33 cellular contexts compared by ENCODE assay signal in genomic region chr11:1544536-1544935, GRCh38. TPM values are rescaled to one million over a fixed set of nuclear protein-coding genes. Genes with fewer than 3 reads are reported as not detected.
DNase-seq lines count a peak whose midpoint lies in the region; ATAC-seq, FAIRE-seq and TF ChIP-seq lines count a peak whose summit lies in the region.
"Had no signal": no experiment of that assay in that cellular context is flagged by ENCODE, and none has a peak within 500 bp of the region (broad histone marks: within the 10 kb centered on the region; RNA-seq: fewer than 3 reads in every experiment).

No MANE protein-coding gene starts in this region.

- H4K8ac ChIP-seq in H1 (ENCODE audit: extremely low read depth, insufficient read depth, low read length) (no peak overlapping the region), mesenchymal stem cell (ENCODE audit: low read length) (peak overlapping the region; percentile 14)

- FAIRE-seq in H1 (lab: Jason Lieb, UNC), result no peak
- FAIRE-seq: A204.1, GM12878, GM12892, GM18507 had no signal

- TF ChIP-seq POLR2A in H1 (IDR thresholded peaks at IDR 0.05; ENCODE audit: control extremely low read depth in 1 of 2, low read depth in 2 of 2, low read length in 2 of 2), result no peak

- peaks cover 44% of the 10 kb centered on the region for H3K27me3 ChIP-seq in left ventricle myocardium inferior (ENCODE audit: low read depth)
- peaks cover 15 to 51% (median 39%) of the 10 kb centered on the region in 4 experiments for H3K27me3 ChIP-seq in H1 (replicated peaks in 1 of 4; ENCODE audit: control insufficient read depth in 3 of 4, extremely low read depth in 1 of 4, insufficient read depth in 3 of 4, low read length in 3 of 4)
- peaks cover 79 to 81% of the 10 kb centered on the region in 2 experiments for H3K27me3 ChIP-seq in mesenchymal stem cell (ENCODE audit: control insufficient read depth in 1 of 2, insufficient read depth in 1 of 2, low read length in 2 of 2)
- H3K27me3 ChIP-seq in endodermal cell (ENCODE audit: control insufficient read depth, insufficient read depth, low read length, poor library complexity, severe bottlenecking), result peaks cover 70% of the 10 kb centered on the region

- H2AFZ ChIP-seq in H1 (ENCODE audit: low read length), result no peak overlapping the region
- no peak overlapping the region for H2AFZ ChIP-seq in mesenchymal stem cell (ENCODE audit: low read depth, low read length)

- H2BK15ac ChIP-seq in H1 (ENCODE audit: low read length), result 0 out of 2 replicates have a peak overlapping the region, but pooled peaks have one; percentile 92
- no peak overlapping the region for H2BK15ac ChIP-seq in mesenchymal stem cell (ENCODE audit: low read depth, poor library complexity, severe bottlenecking)

- intact Hi-C loops in Right ventricle myocardium superior (cut with DNase I) (loop anchor here (10.0 kb wide), 1 partner anchor 80 kb away; the partner anchor contains the start of genes KRTAP5-4 and KRTAP5-5), left ventricle myocardium inferior (cut with micrococcal nuclease) (no loop called here)

- H3K9me3 Mint-ChIP-seq in glutamatergic neuron (ENCODE audit: unreplicated experiment) (no peaks in the 10 kb centered on the region), endodermal cell (no peaks in the 10 kb centered on the region)
- H3K9me3 Mint-ChIP-seq: CD8-positive, alpha-beta memory T cell had no signal

- H4K91ac ChIP-seq in H1 (replicated peaks; ENCODE audit: insufficient read length, low read length) (no peak overlapping the region), mesenchymal stem cell (ENCODE audit: low read length) (no peak overlapping the region)

- no peak overlapping the region for H2BK5ac ChIP-seq in H1 (ENCODE audit: low read depth, low read length)
- H2BK5ac ChIP-seq in mesenchymal stem cell (ENCODE audit: low read depth, low read length, poor library complexity, severe bottlenecking), result no peak overlapping the region

- H4K20me1 ChIP-seq in H1 (replicated peaks in 1 of 2; ENCODE audit: control insufficient read depth in 1 of 2, insufficient read depth in 2 of 2, low read length in 2 of 2), result no peaks in the 10 kb centered on the region

- TF ChIP-seq CTCF in left ventricle myocardium inferior (IDR thresholded peaks at IDR 0.05; ENCODE audit: borderline replicate concordance) (no peak), H1 (IDR thresholded peaks at IDR 0.05; ENCODE audit: control extremely low read depth in 1 of 3, insufficient read depth in 1 of 3, low read depth in 1 of 3, low read length in 3 of 3) (no peak), glutamatergic neuron (IDR thresholded peaks at IDR 0.05; ENCODE audit: partially characterized antibody, unreplicated experiment) (no peak), endodermal cell (conservative IDR thresholded peaks at IDR 0.05) (no peak)

- no peak overlapping the region for H3K9ac ChIP-seq in H1 (replicated peaks in 1 of 4; ENCODE audit: extremely low read depth in 1 of 4, low read depth in 3 of 4, low read length in 3 of 4)
- H3K9ac ChIP-seq in mesenchymal stem cell (ENCODE audit: low read length), result no peak overlapping the region
- H3K9ac ChIP-seq in endodermal cell (ENCODE audit: extremely low read depth, low read length, poor library complexity, severe bottlenecking), result no peak overlapping the region
- H3K9ac ChIP-seq: BLaER1 had no signal

- no peaks in the 10 kb centered on the region for H3K79me2 ChIP-seq in H1 (ENCODE audit: control insufficient read depth in 1 of 2, insufficient read depth in 2 of 2, low read length in 2 of 2)

- H3K56ac ChIP-seq in H1 (replicated peaks; ENCODE audit: insufficient read length, low read depth, low read length), result no peak overlapping the region

- H3K27ac ChIP-seq in left ventricle myocardium inferior (replicated peaks) (no peak overlapping the region), H1 (ENCODE audit: low read depth, low read length) (no peak overlapping the region), mesenchymal stem cell (ENCODE audit: low read length, poor library complexity, severe bottlenecking) (no peak overlapping the region), endodermal cell (ENCODE audit: low read depth, low read length) (no peak overlapping the region)
- H3K27ac ChIP-seq: BLaER1 had no signal

- ATAC-seq in Right ventricle myocardium superior (ENCODE audit: poor library complexity), result no peak
- ATAC-seq: GM12878 had no signal

- H3K4me1 Mint-ChIP-seq in glutamatergic neuron (ENCODE audit: low read depth, unreplicated experiment) (peaks cover 1% of the 10 kb centered on the region), endodermal cell (no peaks in the 10 kb centered on the region)

- H3K36me3 ChIP-seq in left ventricle myocardium inferior (no peaks in the 10 kb centered on the region), H1 (ENCODE audit: control insufficient read depth in 2 of 4, insufficient read depth in 4 of 4, low read length in 3 of 4) (no peaks in the 10 kb centered on the region), mesenchymal stem cell (ENCODE audit: control insufficient read depth in 1 of 2, insufficient read depth in 2 of 2, low read depth in 1 of 2, low read length in 2 of 2) (no peaks in the 10 kb centered on the region), endodermal cell (ENCODE audit: control insufficient read depth, insufficient read depth, low read length) (no peaks in the 10 kb centered on the region)
- H3K36me3 ChIP-seq: BE2C, BLaER1 had no signal

- CTCF ChIA-PET in H1 (lab: Charles Lee; ENCODE audit: partially characterized antibody), result interaction anchor here (0.7 to 7.2 kb wide), 6 partner anchors 9 to 220 kb away, joined by 3 to 144 read pairs (median 16); no protein-coding TSS in a partner anchor

- H2AK5ac ChIP-seq in H1 (ENCODE audit: low read depth, low read length) (no peak overlapping the region), mesenchymal stem cell (ENCODE audit: low read length, severe bottlenecking) (no peak overlapping the region)

- H3K79me1 ChIP-seq in H1 (ENCODE audit: low read depth, low read length), result no peaks in the 10 kb centered on the region
- H3K79me1 ChIP-seq in mesenchymal stem cell (replicated peaks; ENCODE audit: low read length, poor library complexity, severe bottlenecking), result no peaks in the 10 kb centered on the region

- H3K9me3 ChIP-seq in left ventricle myocardium inferior (replicated peaks), result no peaks in the 10 kb centered on the region
- H3K9me3 ChIP-seq in H1 (ENCODE audit: insufficient read depth in 2 of 2, low read depth in 1 of 2, low read length in 1 of 2), result no peaks in the 10 kb centered on the region
- H3K9me3 ChIP-seq in mesenchymal stem cell (ENCODE audit: control insufficient read depth, low read length), result no peaks in the 10 kb centered on the region
- no peaks in the 10 kb centered on the region for H3K9me3 ChIP-seq in endodermal cell (ENCODE audit: control insufficient read depth, low read length)
- H3K9me3 ChIP-seq: BE2C, BLaER1 had no signal

- H2BK12ac ChIP-seq in H1 (ENCODE audit: low read depth, low read length) (peak overlapping the region; percentile 90; the same call in 1 of the 2 replicates), mesenchymal stem cell (ENCODE audit: low read length in 2 of 2) (no peak overlapping the region)

- H3K36me3 Mint-ChIP-seq in glutamatergic neuron (ENCODE audit: unreplicated experiment) (no peaks in the 10 kb centered on the region), endodermal cell (ENCODE audit: low read depth) (no peaks in the 10 kb centered on the region)
- H3K36me3 Mint-ChIP-seq: CD14-positive monocyte; CD4-positive, alpha-beta memory T cell; CD4-positive, CD25-positive, alpha-beta regulatory T cell; CD8-positive, alpha-beta memory T cell had no signal

- no peak overlapping the region for H3K4me2 ChIP-seq in H1 (ENCODE audit: insufficient read depth in 1 of 2, low read depth in 2 of 2, low read length in 2 of 2)
- no peak overlapping the region for H3K4me2 ChIP-seq in mesenchymal stem cell (ENCODE audit: low read length, poor library complexity, severe bottlenecking)
- H3K4me2 ChIP-seq: BLaER1 had no signal

- H3K14ac ChIP-seq in H1 (ENCODE audit: insufficient read length) (no peak overlapping the region), mesenchymal stem cell (ENCODE audit: low read length in 2 of 2) (no peak overlapping the region)

- H2BK120ac ChIP-seq in H1 (replicated peaks; ENCODE audit: low read depth, low read length) (no peak overlapping the region), mesenchymal stem cell (ENCODE audit: low read depth, low read length) (no peak overlapping the region)

- H3K4me3 ChIP-seq in left ventricle myocardium inferior, result no peak overlapping the region
- no peak overlapping the region for H3K4me3 ChIP-seq in H1 (ENCODE audit: extremely low read depth in 1 of 4, insufficient read depth in 2 of 4, low read depth in 3 of 4, low read length in 4 of 4)
- no peak overlapping the region for H3K4me3 ChIP-seq in mesenchymal stem cell (ENCODE audit: insufficient read depth in 1 of 2, low read depth in 1 of 2, low read length in 2 of 2)
- H3K4me3 ChIP-seq in endodermal cell (ENCODE audit: low read length), result no peak overlapping the region
- H3K4me3 ChIP-seq: BLaER1, GM12878 had no signal

- no peak for TF ChIP-seq RAD21 in H1 (IDR thresholded peaks at IDR 0.05 in 1 of 2, conservative IDR thresholded peaks at IDR 0.05 in 1 of 2; ENCODE audit: low read depth in 2 of 2, low read length in 2 of 2)

- no peak overlapping the region for H2BK20ac ChIP-seq in H1 (ENCODE audit: low read length)

- peak; percentile 33 for DNase-seq in Right ventricle myocardium superior
- DNase-seq in left ventricle myocardium inferior, result no peak
- no peak for DNase-seq in H1 (ENCODE audit: low read depth in 1 of 2, low spot score in 2 of 2)
- DNase-seq in glutamatergic neuron, result peak; percentile 28
- DNase-seq in mesenchymal stem cell, result no peak
- DNase-seq in endodermal cell, result no peak
- DNase-seq in NCI-H2029 (lab: John Stamatoyannopoulos, UW), result no peak
- no peak for DNase-seq in kidney glomerular epithelial cell (lab: John Stamatoyannopoulos, UW)
- DNase-seq: 8988T; ACHN; BE2C; C1 segment of cervical spinal cord; CD4-positive, alpha-beta memory T cell; CD4-positive, CD25-positive, alpha-beta regulatory T cell; CD8-positive, alpha-beta memory T cell; COR-L47; DMS 273 treated with DMSO at 0.1 percent for 48 hours; DMS153; DMS53; DMS79; DND-41; EL; GDM1 had no signal

- no peak for TF ChIP-seq EP300 in H1 (IDR thresholded peaks at IDR 0.05; ENCODE audit: borderline replicate concordance in 1 of 2, low read depth in 2 of 2, low read length in 2 of 2)

- no peak overlapping the region for H3K23ac ChIP-seq in H1 (ENCODE audit: insufficient read length)
- peak overlapping the region in 1 of 2 experiments; percentile 6 for H3K23ac ChIP-seq in mesenchymal stem cell (ENCODE audit: low read length in 2 of 2)

- H3K27ac Mint-ChIP-seq in glutamatergic neuron (ENCODE audit: unreplicated experiment), result no peak overlapping the region
- H3K27ac Mint-ChIP-seq in endodermal cell, result no peak overlapping the region
- H3K27ac Mint-ChIP-seq: CD14-positive monocyte; CD4-positive, alpha-beta memory T cell; CD4-positive, CD25-positive, alpha-beta regulatory T cell had no signal

- H3K27me3 Mint-ChIP-seq in glutamatergic neuron (ENCODE audit: unreplicated experiment) (peaks cover 5% of the 10 kb centered on the region), endodermal cell (ENCODE audit: insufficient read depth) (peaks cover 64% of the 10 kb centered on the region)

- H3K4me1 ChIP-seq in left ventricle myocardium inferior, result peaks cover 33% of the 10 kb centered on the region
- peaks cover 3 to 30% (median 13%) of the 10 kb centered on the region in 4 experiments for H3K4me1 ChIP-seq in H1 (replicated peaks in 1 of 4; ENCODE audit: control insufficient read depth in 3 of 4, insufficient read depth in 4 of 4, low read length in 3 of 4)
- H3K4me1 ChIP-seq in mesenchymal stem cell (ENCODE audit: control insufficient read depth, insufficient read depth, low read depth, low read length), result peaks cover 17% of the 10 kb centered on the region
- H3K4me1 ChIP-seq in endodermal cell (ENCODE audit: control insufficient read depth, insufficient read depth, low read length), result no peaks in the 10 kb centered on the region
- H3K4me1 ChIP-seq: BE2C had no signal

- H3K4ac ChIP-seq in H1 (replicated peaks; ENCODE audit: insufficient read length, low read depth, low read length) (no peak overlapping the region), mesenchymal stem cell (ENCODE audit: low read depth in 1 of 2, low read length in 2 of 2) (no peak overlapping the region)

- no peak overlapping the region for H3K18ac ChIP-seq in H1 (ENCODE audit: extremely low read depth, low read length)
- no peak overlapping the region for H3K18ac ChIP-seq in mesenchymal stem cell (ENCODE audit: low read depth in 1 of 2, low read length in 2 of 2)

- H4K5ac ChIP-seq in H1 (ENCODE audit: insufficient read length, low read depth, low read length), result no peak overlapping the region

- 98% methylated on average over 6 of the region's 6 CpGs; no CpG with 5 or more reads in 1 of the 2 experiments for WGBS in H1 (ENCODE audit: extremely low coverage in 1 of 2, insufficient coverage in 1 of 2, insufficient read length in 1 of 2, insufficient replicate concordance in 2 of 2, low coverage in 1 of 2, low lambda C conversion rate in 2 of 2, missing lambda C conversion rate in 1 of 2), 2 experiments
- 73% methylated on average over 6 of the region's 6 CpGs for WGBS in mesenchymal stem cell
- 84 to 92% methylated on average over 6 of the region's 6 CpGs for WGBS in endodermal cell (ENCODE audit: insufficient coverage in 1 of 2, insufficient read length in 1 of 2), 2 experiments

- POLR2A ChIA-PET in H1 (lab: Charles Lee; ENCODE audit: partially characterized antibody), result no interaction called here

- H3K23me2 ChIP-seq in H1 (ENCODE audit: low read depth, low read length), result peaks cover 15% of the 10 kb centered on the region; the same call in 1 of the 2 replicates

- H3K4me3 Mint-ChIP-seq in glutamatergic neuron (ENCODE audit: unreplicated experiment), result no peak overlapping the region
- no peak overlapping the region for H3K4me3 Mint-ChIP-seq in endodermal cell
- H3K4me3 Mint-ChIP-seq: CD4-positive, alpha-beta memory T cell; CD8-positive, alpha-beta memory T cell had no signal

RNA-seq across cellular contexts. Expression of gene DUSP8, which starts 27.5 kb away (rescaled TPM):
- total RNA-seq in Right ventricle myocardium superior (7.7 TPM), left ventricle myocardium inferior (15.3 TPM), glutamatergic neuron (ENCODE audit: unreplicated experiment) (123 TPM), endodermal cell (1 to 10 TPM; 4.7 to 7.0 TPM)
- 2.1 and 2.8 TPM in 2 replicates for total RNA-seq in H1 (2021; fragmentation: NEBNext Ultra II Directional; extraction: Animal tissue kit (Norgen Biotek cat#: 25700))
- polyA plus RNA-seq in H1 (2011; rRNA removed), result 3.6 and 4.1 TPM in 2 replicates
- 2.4 TPM for polyA plus RNA-seq in H1 (2011; cell fraction: cytosol; rRNA removed)
- polyA plus RNA-seq in H1 (2011; cell fraction: nucleus; rRNA removed), result 4.9 TPM
- 2.1 to 5.2 TPM (median 4.3 TPM) in 4 replicates for polyA plus RNA-seq in H1 (2012, experiment 1 of 2)
- polyA plus RNA-seq in H1 (2012, experiment 2 of 2), result 1.3 TPM
- polyA plus RNA-seq in H1 (2013, experiment 1 of 2), result 1.7 TPM
- polyA plus RNA-seq in H1 (2013, experiment 2 of 2), result 2.1 TPM
- polyA minus RNA-seq in H1 (2011; rRNA and poly(A)+ RNA removed), result 0.90 and 5.2 TPM in 2 replicates
- 2.0 TPM for polyA minus RNA-seq in H1 (2011; cell fraction: cytosol; rRNA and poly(A)+ RNA removed)
- 1.7 TPM for polyA minus RNA-seq in H1 (2011; cell fraction: nucleus; rRNA and poly(A)+ RNA removed)
- 6.2 TPM for polyA plus RNA-seq in mesenchymal stem cell (2013, experiment 1 of 2)
- 5.8 TPM for polyA plus RNA-seq in mesenchymal stem cell (2013, experiment 2 of 2)
- polyA plus RNA-seq in endodermal cell (2013, experiment 1 of 2), result 13.7 TPM
- 7.4 TPM for polyA plus RNA-seq in endodermal cell (2013, experiment 2 of 2)
- polyA plus RNA-seq: CD14-positive monocyte had no signal

RNA-seq across cellular contexts. Expression of gene KRTAP5-1, which starts 40.5 kb away (rescaled TPM):
- total RNA-seq in Right ventricle myocardium superior (not detected), left ventricle myocardium inferior (not detected), glutamatergic neuron (ENCODE audit: unreplicated experiment) (not detected), endodermal cell (not detected)
- total RNA-seq in H1 (2021; fragmentation: NEBNext Ultra II Directional; extraction: Animal tissue kit (Norgen Biotek cat#: 25700)), result not detected in 2 replicates
- not detected in 2 replicates for polyA plus RNA-seq in H1 (2011; rRNA removed)
- polyA plus RNA-seq in H1 (2011; cell fraction: cytosol; rRNA removed), result not detected
- not detected for polyA plus RNA-seq in H1 (2011; cell fraction: nucleus; rRNA removed)
- 0.27 TPM in 1 of 4 replicates, not detected in the others for polyA plus RNA-seq in H1 (2012, experiment 1 of 2)
- not detected for polyA plus RNA-seq in H1 (2012, experiment 2 of 2)
- not detected for polyA plus RNA-seq in H1 (2013, experiment 1 of 2)
- polyA plus RNA-seq in H1 (2013, experiment 2 of 2), result not detected
- polyA minus RNA-seq in H1 (2011; rRNA and poly(A)+ RNA removed), result not detected in 2 replicates
- not detected for polyA minus RNA-seq in H1 (2011; cell fraction: cytosol; rRNA and poly(A)+ RNA removed)
- polyA minus RNA-seq in H1 (2011; cell fraction: nucleus; rRNA and poly(A)+ RNA removed), result not detected
- not detected for polyA plus RNA-seq in mesenchymal stem cell (2013, experiment 1 of 2)
- not detected for polyA plus RNA-seq in mesenchymal stem cell (2013, experiment 2 of 2)
- polyA plus RNA-seq in endodermal cell (2013, experiment 1 of 2), result not detected
- polyA plus RNA-seq in endodermal cell (2013, experiment 2 of 2), result not detected
- total RNA-seq: A673; CD4-positive, alpha-beta memory T cell; CD4-positive, CD25-positive, alpha-beta regulatory T cell; CD8-positive, alpha-beta memory T cell; Daoy; G401; GM12878 had no signal
- polyA plus RNA-seq: AG04450; CD14-positive monocyte; CD4-positive, CD25-positive, alpha-beta regulatory T cell; CD8-positive, alpha-beta memory T cell; GM12878 had no signal

RNA-seq across cellular contexts. Expression of gene KRTAP5-2, which starts 53.6 kb away (rescaled TPM):
- total RNA-seq in Right ventricle myocardium superior, result not detected
- total RNA-seq in left ventricle myocardium inferior, result not detected
- total RNA-seq in H1 (2021; fragmentation: NEBNext Ultra II Directional; extraction: Animal tissue kit (Norgen Biotek cat#: 25700)), result not detected in 2 replicates
- not detected in 2 replicates for polyA plus RNA-seq in H1 (2011; rRNA removed)
- polyA plus RNA-seq in H1 (2011; cell fraction: cytosol; rRNA removed), result not detected
- not detected for polyA plus RNA-seq in H1 (2011; cell fraction: nucleus; rRNA removed)
- polyA plus RNA-seq in H1 (2012, experiment 1 of 2), result 0.25 TPM in 1 of 4 replicates, not detected in the others
- not detected for polyA plus RNA-seq in H1 (2012, experiment 2 of 2)
- polyA plus RNA-seq in H1 (2013, experiment 1 of 2), result not detected
- polyA plus RNA-seq in H1 (2013, experiment 2 of 2), result not detected
- not detected in 2 replicates for polyA minus RNA-seq in H1 (2011; rRNA and poly(A)+ RNA removed)
- not detected for polyA minus RNA-seq in H1 (2011; cell fraction: cytosol; rRNA and poly(A)+ RNA removed)
- polyA minus RNA-seq in H1 (2011; cell fraction: nucleus; rRNA and poly(A)+ RNA removed), result not detected
- not detected for total RNA-seq in glutamatergic neuron (ENCODE audit: unreplicated experiment)
- polyA plus RNA-seq in mesenchymal stem cell (2013, experiment 1 of 2), result not detected
- polyA plus RNA-seq in mesenchymal stem cell (2013, experiment 2 of 2), result not detected
- not detected for total RNA-seq in endodermal cell
- not detected for polyA plus RNA-seq in endodermal cell (2013, experiment 1 of 2)
- polyA plus RNA-seq in endodermal cell (2013, experiment 2 of 2), result not detected
- total RNA-seq: A673; CD4-positive, alpha-beta memory T cell; CD8-positive, alpha-beta memory T cell; Daoy; G401; GM12878 had no signal
- polyA plus RNA-seq: AG04450; CD14-positive monocyte; CD4-positive, alpha-beta memory T cell; CD4-positive, CD25-positive, alpha-beta regulatory T cell; GM12878 had no signal

RNA-seq across cellular contexts. Expression of gene MOB2, which starts 58.0 kb away (rescaled TPM):
- 46.1 TPM for total RNA-seq in Right ventricle myocardium superior
- 49.5 TPM for total RNA-seq in left ventricle myocardium inferior
- 18.3 and 18.6 TPM in 2 replicates for total RNA-seq in H1 (2021; fragmentation: NEBNext Ultra II Directional; extraction: Animal tissue kit (Norgen Biotek cat#: 25700))
- polyA plus RNA-seq in H1 (2011; rRNA removed), result 28.2 and 28.5 TPM in 2 replicates
- polyA plus RNA-seq in H1 (2011; cell fraction: cytosol; rRNA removed), result 37.2 TPM
- polyA plus RNA-seq in H1 (2011; cell fraction: nucleus; rRNA removed), result 34.8 TPM
- polyA plus RNA-seq in H1 (2012, experiment 1 of 2), result 15.1 to 24.8 TPM (median 22.8 TPM) in 4 replicates
- polyA plus RNA-seq in H1 (2012, experiment 2 of 2), result 22.6 TPM
- polyA plus RNA-seq in H1 (2013, experiment 1 of 2), result 9.6 TPM
- 9.7 TPM for polyA plus RNA-seq in H1 (2013, experiment 2 of 2)
- 33.6 and 38.3 TPM in 2 replicates for polyA minus RNA-seq in H1 (2011; rRNA and poly(A)+ RNA removed)
- 17.2 TPM for polyA minus RNA-seq in H1 (2011; cell fraction: cytosol; rRNA and poly(A)+ RNA removed)
- polyA minus RNA-seq in H1 (2011; cell fraction: nucleus; rRNA and poly(A)+ RNA removed), result 14.7 TPM
- 29.0 TPM for total RNA-seq in glutamatergic neuron (ENCODE audit: unreplicated experiment)
- 10.6 TPM for polyA plus RNA-seq in mesenchymal stem cell (2013, experiment 1 of 2)
- 10.7 TPM for polyA plus RNA-seq in mesenchymal stem cell (2013, experiment 2 of 2)
- 10 to 100 TPM; 23.9 to 25.4 TPM for total RNA-seq in endodermal cell
- polyA plus RNA-seq in endodermal cell (2013, experiment 1 of 2), result 15.7 TPM
- 14.4 TPM for polyA plus RNA-seq in endodermal cell (2013, experiment 2 of 2)

Comparison
In these comparisons a context has a peak if more than half of its experiments do, and no peak if none do; other contexts are left out.
1. DNase-seq: peak in Right ventricle myocardium superior (single experiment) and glutamatergic neuron (single experiment); none in left ventricle myocardium inferior (single experiment), H1 (0 of 2), mesenchymal stem cell (single experiment), endodermal cell (single experiment), NCI-H2029 (single experiment) and kidney glomerular epithelial cell (single experiment).